In genomic region chr1:46198026-46198826, GRCh38 we compare ENCODE assay signal across 8 cellular contexts. TPM values are rescaled to one million over a fixed set of nuclear protein-coding genes. Genes with fewer than 3 reads are reported as not detected.
DNase-seq lines count a peak whose midpoint lies in the region; ATAC-seq and TF ChIP-seq lines count a peak whose summit lies in the region.

POMGNT1 (minus strand) TSS chr1:46198434; CDS start chr1:46197821, 613 bp downstream.

- no peaks in the 10 kb centered on the region for H3K27me3 ChIP-seq in Panc1 (ENCODE audit: control insufficient read depth, insufficient read depth, low read length)
- H3K27me3 ChIP-seq in fibroblast of lung (ENCODE audit: control insufficient read depth, insufficient read depth, low read length), result no peaks in the 10 kb centered on the region

- peak within 1 kb of the TSS; percentile 78 for H3K4me3 Mint-ChIP-seq in natural killer cell treated with Interleukin-12 subunit alpha and Interleukin-12 subunit beta and Interleukin-15 and Interleukin-18, amount 100 ng/mL, for 72 hours

- no TSS peak for BruUV-seq in Panc1 (replicated peaks; lab: Mats Ljungman, UMichigan)

- peak within 1 kb of the TSS; percentile 98 for H2AFZ ChIP-seq in fibroblast of lung (ENCODE audit: low read length)

- ATAC-seq in GM19351 (IDR thresholded peaks at IDR 0.05; ENCODE audit: unreplicated experiment) (peak; percentile 93), HG03520 (IDR thresholded peaks at IDR 0.05; ENCODE audit: unreplicated experiment) (peak; percentile 89), Panc1 (peak; percentile 95)
- peak; percentile 97 to 99 for ATAC-seq in natural killer cell treated with Interleukin-12 subunit alpha and Interleukin-12 subunit beta and Interleukin-15 and Interleukin-18, amount 100 ng/mL, for 72 hours
- ATAC-seq in stimulated activated naive CD8-positive, alpha-beta T cell treated with anti-CD3 and anti-CD28 coated beads, Interleukin-15, Interleukin-2, amounts not matched to agents 100 U/mL and 50 U/mL, for 24 hours, result peak; percentile 97

- H3K9me3 ChIP-seq in Panc1 (ENCODE audit: control insufficient read depth, insufficient read depth, low read depth, low read length) (no peaks in the 10 kb centered on the region), fibroblast of lung (ENCODE audit: control insufficient read depth, insufficient read depth, low read depth, low read length) (no peaks in the 10 kb centered on the region)

- peaks cover 6 to 11% of the 10 kb centered on the region in 2 donors for H3K4me1 Mint-ChIP-seq in natural killer cell treated with Interleukin-12 subunit alpha and Interleukin-12 subunit beta and Interleukin-15 and Interleukin-18, amount 100 ng/mL, for 72 hours (ENCODE audit: low read depth in 2 of 2)

- H3K27me3 Mint-ChIP-seq in natural killer cell treated with Interleukin-12 subunit alpha and Interleukin-12 subunit beta and Interleukin-15 and Interleukin-18, amount 100 ng/mL, for 72 hours, result peaks cover 0 to 2% of the 10 kb centered on the region in 2 donors

- peak within 1 kb of the TSS; percentile 81 for H3K9ac ChIP-seq in fibroblast of lung (ENCODE audit: insufficient read depth, low read length)

- no peaks in the 10 kb centered on the region for H3K9me3 Mint-ChIP-seq in natural killer cell treated with Interleukin-12 subunit alpha and Interleukin-12 subunit beta and Interleukin-15 and Interleukin-18, amount 100 ng/mL, for 72 hours

- 0 out of 2 replicates have a peak, but pooled peaks cover 4% of the 10 kb centered on the region for H3K36me3 ChIP-seq in Panc1 (ENCODE audit: control insufficient read depth, insufficient read depth, low read length)
- H3K36me3 ChIP-seq in fibroblast of lung (ENCODE audit: control insufficient read depth, insufficient read depth, low read length), result peaks cover 12% of the 10 kb centered on the region

- TF ChIP-seq CTCF in Panc1 (IDR thresholded peaks at IDR 0.05), result no peak
- peak in 1 of 2 donors; percentile 18 for TF ChIP-seq CTCF in fibroblast of lung (conservative IDR thresholded peaks at IDR 0.05 in 1 of 2, IDR thresholded peaks at IDR 0.05 in 1 of 2; ENCODE audit: low read depth in 1 of 2, low read length in 2 of 2)

- H3K4me2 ChIP-seq in fibroblast of lung (ENCODE audit: extremely low read depth, insufficient read depth, low read length), result peak within 1 kb of the TSS; percentile 95

- no peaks in the 10 kb centered on the region for H4K20me1 ChIP-seq in fibroblast of lung (ENCODE audit: control insufficient read depth, extremely low read depth, insufficient read depth, low read length)

- in situ Hi-C loops in Panc1 (cut with HindIII; ENCODE audit: low pct_unique_long_range_greater_than_20kb, low sequenced_read_pairs), result no loop called here

- peaks cover 2% of the 10 kb centered on the region for H3K79me2 ChIP-seq in fibroblast of lung (ENCODE audit: control insufficient read depth, insufficient read depth, low read length)

- H3K4me3 ChIP-seq in Panc1 (ENCODE audit: low read depth in 2 of 2, low read length in 2 of 2) (peak within 1 kb of the TSS; percentile 88 to 89), fibroblast of lung (replicated peaks in 1 of 4; ENCODE audit: control extremely low read depth in 1 of 4, insufficient read depth in 1 of 4, low read depth in 3 of 4, low read length in 4 of 4) (peak within 1 kb of the TSS; percentile 80 to 91 (median 90))

- no peaks in the 10 kb centered on the region for H3K36me3 Mint-ChIP-seq in natural killer cell treated with Interleukin-12 subunit alpha and Interleukin-12 subunit beta and Interleukin-15 and Interleukin-18, amount 100 ng/mL, for 72 hours

- intact Hi-C loops in Panc1 (cut with micrococcal nuclease; ENCODE audit: unreplicated experiment), result no loop called here

- CTCF ChIA-PET in Panc1 (lab: Charles Lee), result interaction anchor here (2.3 kb wide), 1 partner anchor 25 kb away, joined by 12 read pairs; no protein-coding TSS in a partner anchor

- H3K4me1 ChIP-seq in Panc1 (ENCODE audit: control insufficient read depth, insufficient read depth, low read length) (peaks cover 21% of the 10 kb centered on the region), fibroblast of lung (ENCODE audit: control insufficient read depth, extremely low read depth, insufficient read depth, low read length) (peaks cover 2% of the 10 kb centered on the region)

- DNase-seq in CMK (ENCODE audit: low read depth) (peak; percentile 31), Panc1 (ENCODE audit: low read depth, low spot score) (no peak), fibroblast of lung (ENCODE audit: low read depth in 2 of 2) (peak; percentile 46 to 58)
- DNase-seq in activated T-helper 1 cell treated with anti-CD3 and anti-CD28 coated beads, Interleukin-2, amount 50 U/mL, for 16 hours (ENCODE audit: low read depth in 1 of 2, low spot score in 1 of 2), result peak; percentile 50 to 69
- peak; percentile 80 for DNase-seq in natural killer cell treated with Interleukin-12 subunit alpha and Interleukin-12 subunit beta and Interleukin-15 and Interleukin-18, amount 100 ng/mL, for 72 hours (ENCODE audit: low spot score)
- peak; percentile 83 for DNase-seq in stimulated activated naive CD8-positive, alpha-beta T cell treated with anti-CD3 and anti-CD28 coated beads, Interleukin-15, Interleukin-2, amounts not matched to agents 100 U/mL and 50 U/mL, for 24 hours

- H3K27ac ChIP-seq in Panc1 (ENCODE audit: low read length) (peak within 1 kb of the TSS; percentile 97), fibroblast of lung (ENCODE audit: insufficient read depth, low read length) (peak within 1 kb of the TSS; percentile 48)

- H3K27ac Mint-ChIP-seq in natural killer cell treated with Interleukin-12 subunit alpha and Interleukin-12 subunit beta and Interleukin-15 and Interleukin-18, amount 100 ng/mL, for 72 hours, result no peak within 1 kb of the TSS

- POLR2A ChIA-PET in Panc1 (lab: Charles Lee), result no interaction called here

RNA-seq across cellular contexts. Expression of gene POMGNT1, which starts in this region (rescaled TPM):
- total RNA-seq in Panc1 (2021; ENCODE audit: unreplicated experiment), result 178 TPM
- polyA plus RNA-seq in Panc1 (2012; ENCODE audit: insufficient read length), result 145 TPM
- 36.7 and 51.7 TPM in 2 replicates for total RNA-seq in fibroblast of lung
- 42.2 and 47.6 TPM in 2 replicates for polyA plus RNA-seq in fibroblast of lung
- 48.7 and 60.2 TPM in 2 replicates for polyA plus RNA-seq in fibroblast of lung (2012)
- polyA minus RNA-seq in fibroblast of lung (ENCODE audit: low replicate concordance), result 62.4 and 93.8 TPM in 2 replicates
- 10 to 100 TPM; 46.7 to 61.7 TPM for total RNA-seq in natural killer cell treated with Interleukin-12 subunit alpha and Interleukin-12 subunit beta and Interleukin-15 and Interleukin-18, amount 100 ng/mL, for 72 hours
